Comparison of ENCODE assay signal across 9 cellular contexts in the genomic region with DNA sequence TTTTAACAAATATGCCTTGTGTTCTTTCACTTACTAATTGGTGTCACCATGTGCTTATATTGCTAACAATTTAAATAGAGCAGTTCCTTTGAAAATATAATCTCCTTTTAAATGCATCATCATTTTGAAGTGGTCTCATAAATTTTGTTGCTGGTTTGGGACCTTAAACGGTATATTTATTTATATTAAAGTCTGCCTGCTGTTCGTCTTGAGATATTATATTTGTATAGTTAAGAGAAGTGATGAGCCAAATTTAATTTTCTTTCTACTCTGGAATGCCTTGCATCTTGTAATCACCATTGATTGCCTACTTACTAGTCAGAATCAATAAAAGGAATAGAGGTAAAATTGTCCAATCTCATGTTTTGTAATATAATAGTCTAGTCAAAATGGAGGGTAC.
"Had no signal": no experiment of that assay in that cellular context is flagged by ENCODE, and none has a peak within 500 bp of the region (broad histone marks: within the 10 kb centered on the region; RNA-seq: fewer than 3 reads in every experiment).

No MANE protein-coding gene starts in this region.

- H3K4me3 ChIP-seq: GM23248, HAP-1, K562 had no signal

- H3K27ac ChIP-seq: GM23248 had no signal

- DNase-seq: GM23248, GOT3, H7, HFFc6, IMR-90, KG1 had no signal

- H3K36me3 ChIP-seq: HAP-1 had no signal

- H3K9ac ChIP-seq: GM23248 had no signal

- H3K9me3 ChIP-seq: HAP-1 had no signal

- ATAC-seq: HCT116, K562 had no signal
